8 cellular contexts compared by ENCODE assay signal in genomic region chr2:175203621-175204496, GRCh38. TPM values are rescaled to one million over a fixed set of nuclear protein-coding genes. Genes with fewer than 3 reads are reported as not detected.
DNase-seq lines count a peak whose midpoint lies in the region; TF ChIP-seq lines count a peak whose summit lies in the region.

No MANE protein-coding gene starts in this region.

- TF ChIP-seq CTCF in brain (conservative IDR thresholded peaks at IDR 0.05): peak; percentile 68 to 77

- POLR2A ChIA-PET in HEK293T (lab: Yijun Ruan, JAX): no interaction called here

- peak overlapping the region in 1 of 5 experiments; percentile 32 for H3K27ac Mint-ChIP-seq in brain

- H3K4me3 Mint-ChIP-seq in brain: peak overlapping the region in 2 of 5 experiments; percentile 9 to 10

- H3K9me3 Mint-ChIP-seq in brain: peaks cover 0 to 4% (median 0%) of the 10 kb centered on the region in 5 experiments

- DNase-seq in NCI-H1417 (lab: John Stamatoyannopoulos, UW) (peak; percentile 2 to 76 (median 39)), NCI-H1417 treated with DMSO at 0.1 percent for 48 hours (lab: John Stamatoyannopoulos, UW) (no peak), HEK293T (ENCODE audit: extremely low spot score) (peak; percentile 70), NCI-H1092 (lab: John Stamatoyannopoulos, UW) (peak; percentile 26), SW480 (ENCODE audit: low spot score) (peak; percentile 58), left kidney (ENCODE audit: low read depth, low spot score) (peak; percentile 83)
- DNase-seq in stimulated activated CD8-positive, alpha-beta memory T cell treated with anti-CD3 and anti-CD28 coated beads, Interleukin-12 subunit alpha, Interleukin-12 subunit beta, amount 100 ng/mL, for 4 hours (ENCODE audit: low read depth): peak; percentile 18

- peaks cover 17% of the 10 kb centered on the region for H3K27me3 Mint-ChIP-seq in brain

- H3K4me1 Mint-ChIP-seq in brain: peaks cover 12% of the 10 kb centered on the region

- CTCF ChIA-PET in HEK293T (lab: Yijun Ruan, JAX): interaction anchor here (1.4 kb wide), 2 partner anchors 48 to 125 kb away, joined by 6 to 12 read pairs; no protein-coding TSS in a partner anchor

- H3K36me3 Mint-ChIP-seq in brain: no peaks in the 10 kb centered on the region

TF ChIP-seq in HEK293T, 16 proteins besides CTCF, POLR2A, EP300 and RAD21:
- TF ChIP-seq NFRKB (IDR thresholded peaks at IDR 0.05) (no peak), ELF4 (IDR thresholded peaks at IDR 0.05) (no peak), CTBP1 (IDR thresholded peaks at IDR 0.05; ENCODE audit: borderline replicate concordance) (no peak), BHLHE40 (IDR thresholded peaks at IDR 0.05; ENCODE audit: borderline replicate concordance) (no peak), LEF1 (IDR thresholded peaks at IDR 0.05; ENCODE audit: borderline replicate concordance) (no peak), SP1 (IDR thresholded peaks at IDR 0.05) (no peak), TARDBP (IDR thresholded peaks at IDR 0.05) (no peak), ARNT (IDR thresholded peaks at IDR 0.05) (no peak), HDGF (IDR thresholded peaks at IDR 0.05; ENCODE audit: borderline replicate concordance) (no peak)

RNA-seq across cellular contexts. Expression of gene ATP5MC3, which starts 22.3 kb away (rescaled TPM):
- polyA plus RNA-seq in brain (ENCODE audit: insufficient read depth, low read depth, low replicate concordance): 231 TPM

RNA-seq across cellular contexts. Expression of gene ATF2, which starts 35.9 kb away (rescaled TPM):
- 18.2 TPM for polyA plus RNA-seq in brain (ENCODE audit: insufficient read depth, low read depth, low replicate concordance)
